ENCODE assay signal across 21 cellular contexts in genomic region chr12:1536817-1537216, GRCh38.
"Had no signal": no experiment of that assay in that cellular context is flagged by ENCODE, and none has a peak within 500 bp of the region (broad histone marks: within the 10 kb centered on the region; RNA-seq: fewer than 3 reads in every experiment).

No MANE protein-coding gene starts in this region.

- ATAC-seq: heart left ventricle; left lobe of liver; lower lobe of right lung; naive thymus-derived CD4-positive, alpha-beta T cell; psoas muscle; right lobe of liver; stimulated activated memory B cell treated with anti-CD40 and anti-IgM and Interleukin-4, amounts not matched to agents 10 μg/mL and 1 μg/mL and 100 μg/mL, for 72 hours had no signal

- DNase-seq: colonic mucosa; dermis blood vessel endothelial cell; heart left ventricle; hippocampal formation; lower lobe of right lung; mesendoderm; naive thymus-derived CD4-positive, alpha-beta T cell; nephron progenitor cell; psoas muscle; retina; right lobe of liver; stimulated activated CD4-positive, alpha-beta T cell treated with anti-CD3 and anti-CD28 coated beads, Interleukin-4, amount 100 ng/mL, for 24 hours; tibial artery; upper lobe of left lung; uterus had no signal

- H3K9me3 Mint-ChIP-seq: naive thymus-derived CD4-positive, alpha-beta T cell; nephron progenitor cell; stimulated activated memory B cell treated with anti-CD40 and anti-IgM and Interleukin-4, amounts not matched to agents 10 μg/mL and 1 μg/mL and 100 μg/mL, for 72 hours; stimulated activated naive CD8-positive, alpha-beta T cell treated with anti-CD3 and anti-CD28 coated beads, Interleukin-15, Interleukin-2, amounts not matched to agents 100 ng/mL and 50 ng/mL, for 24 hours had no signal

- H3K4me3 ChIP-seq: colonic mucosa, heart left ventricle, lower lobe of right lung, psoas muscle, right lobe of liver, tibial artery, upper lobe of left lung, uterus had no signal

- FAIRE-seq: frontal cortex, islet of Langerhans had no signal

- H3K36me3 ChIP-seq: colonic mucosa, heart left ventricle, lower lobe of right lung, neutrophil, right lobe of liver, tibial artery, upper lobe of left lung, uterus had no signal

- H3K4me3 Mint-ChIP-seq: naive thymus-derived CD4-positive, alpha-beta T cell; nephron progenitor cell; stimulated activated memory B cell treated with anti-CD40 and anti-IgM and Interleukin-4, amounts not matched to agents 10 μg/mL and 1 μg/mL and 100 μg/mL, for 72 hours; stimulated activated naive CD8-positive, alpha-beta T cell treated with anti-CD3 and anti-CD28 coated beads, Interleukin-15, Interleukin-2, amounts not matched to agents 100 ng/mL and 50 ng/mL, for 24 hours had no signal

- H3K4me1 ChIP-seq: colonic mucosa, right lobe of liver, uterus had no signal

- H3K27ac Mint-ChIP-seq: naive thymus-derived CD4-positive, alpha-beta T cell; nephron progenitor cell; stimulated activated memory B cell treated with anti-CD40 and anti-IgM and Interleukin-4, amounts not matched to agents 10 μg/mL and 1 μg/mL and 100 μg/mL, for 72 hours; stimulated activated naive CD8-positive, alpha-beta T cell treated with anti-CD3 and anti-CD28 coated beads, Interleukin-15, Interleukin-2, amounts not matched to agents 100 ng/mL and 50 ng/mL, for 24 hours had no signal

- H3K36me3 Mint-ChIP-seq: stimulated activated memory B cell treated with anti-CD40 and anti-IgM and Interleukin-4, amounts not matched to agents 10 μg/mL and 1 μg/mL and 100 μg/mL, for 72 hours had no signal

- H3K27ac ChIP-seq: colonic mucosa, heart left ventricle, lower lobe of right lung, neutrophil, psoas muscle, right lobe of liver, tibial artery, upper lobe of left lung, uterus had no signal

- H3K27me3 ChIP-seq: right lobe of liver, uterus had no signal
